ENCODE assay signal across 11 cellular contexts in the genomic region with DNA sequence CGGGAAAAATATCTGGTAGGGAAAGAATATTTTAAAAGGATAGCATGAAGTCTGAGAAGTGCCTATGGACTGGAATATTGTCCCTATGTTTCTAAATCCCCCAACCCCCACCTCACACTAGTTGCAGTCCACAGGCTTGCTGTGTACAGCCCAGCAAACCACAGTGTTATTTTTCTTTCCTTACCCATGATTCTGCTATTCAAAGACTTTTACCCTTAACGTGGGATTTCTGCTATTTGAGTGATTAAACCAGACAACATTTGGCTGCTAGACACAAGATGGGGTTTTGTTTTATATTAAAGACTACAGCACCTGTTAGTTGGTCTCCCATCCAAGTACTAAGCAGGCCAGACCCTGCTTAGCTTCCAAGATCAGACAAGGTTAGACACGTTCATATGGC.
"Had no signal": no experiment of that assay in that cellular context is flagged by ENCODE, and none has a peak within 500 bp of the region (broad histone marks: within the 10 kb centered on the region; RNA-seq: fewer than 3 reads in every experiment).

No MANE protein-coding gene starts in this region.

- ATAC-seq: HCT116, HepG2, K562 had no signal

- H3K27ac ChIP-seq: GM23248, HL-60 had no signal

- H3K9ac ChIP-seq: GM23248 had no signal

- H3K36me3 ChIP-seq: HAP-1 had no signal

- H3K4me3 ChIP-seq: GM23248, HAP-1, K562 had no signal

- H3K4me3 Mint-ChIP-seq: HFFc6, IgD-negative memory B cell had no signal

- H3K36me3 Mint-ChIP-seq: IgD-negative memory B cell had no signal

- H2AFZ ChIP-seq: GM23248 had no signal

- H3K27ac Mint-ChIP-seq: HFFc6, IgD-negative memory B cell had no signal

- DNase-seq: GM23248, GOT3, H7, HFFc6, KG1 had no signal

- FAIRE-seq: HepG2, K562 had no signal

- H3K4me1 ChIP-seq: HAP-1 had no signal

- H3K4me1 Mint-ChIP-seq: IgD-negative memory B cell had no signal

- H3K9me3 ChIP-seq: HAP-1 had no signal
